In genomic region chr3:124985358-124985757, GRCh38 we compare ENCODE assay signal across 10 cellular contexts. TPM values are rescaled to one million over a fixed set of nuclear protein-coding genes. Genes with fewer than 3 reads are reported as not detected.
DNase-seq lines count a peak whose midpoint lies in the region; ATAC-seq and TF ChIP-seq lines count a peak whose summit lies in the region.
"Had no signal": no experiment of that assay in that cellular context is flagged by ENCODE, and none has a peak within 500 bp of the region (broad histone marks: within the 10 kb centered on the region; RNA-seq: fewer than 3 reads in every experiment).

No MANE protein-coding gene starts in this region.

- H3K9me3 Mint-ChIP-seq in naive thymus-derived CD4-positive, alpha-beta T cell = no peaks in the 10 kb centered on the region
- H3K9me3 Mint-ChIP-seq: IgD-negative memory B cell had no signal

- CTCF ChIA-PET in naive thymus-derived CD4-positive, alpha-beta T cell (lab: Charles Lee) = interaction anchor here (0.5 kb wide), 1 partner anchor 9 kb away, joined by 4 read pairs; no protein-coding TSS in a partner anchor

- peaks cover 0 to 12% (median 0%) of the 10 kb centered on the region in 7 donors for H3K4me1 Mint-ChIP-seq in naive thymus-derived CD4-positive, alpha-beta T cell

- DNase-seq in AG09309 (ENCODE audit: low read depth) (peak; percentile 40), NCI-H446 treated with DMSO at 0.1 percent for 48 hours (lab: John Stamatoyannopoulos, UW) (peak; percentile 56), epithelial cell of prostate (ENCODE audit: low read depth, low spot score) (no peak), GM13976 (ENCODE audit: low spot score) (no peak), NCI-H2107 (lab: John Stamatoyannopoulos, UW) (no peak)
- no peak for DNase-seq in naive thymus-derived CD4-positive, alpha-beta T cell
- no peak for DNase-seq in stimulated activated CD4-positive, alpha-beta T cell treated with anti-CD3 and anti-CD28 coated beads, Interleukin-2, amount 100 ng/mL, for 48 hours
- DNase-seq: hippocampal formation had no signal

- H3K36me3 ChIP-seq in naive thymus-derived CD4-positive, alpha-beta T cell (ENCODE audit: control insufficient read depth in 2 of 3, insufficient read depth in 3 of 3, low read length in 3 of 3) = peaks cover 0 to 46% (median 0%) of the 10 kb centered on the region in 3 experiments

- H3K27ac Mint-ChIP-seq in naive thymus-derived CD4-positive, alpha-beta T cell = peak overlapping the region in 1 of 9 donors; percentile 59
- H3K27ac Mint-ChIP-seq: IgD-negative memory B cell had no signal

- H3K4me1 ChIP-seq in naive thymus-derived CD4-positive, alpha-beta T cell (ENCODE audit: control insufficient read depth in 2 of 2, insufficient read depth in 2 of 2, low read length in 2 of 2) = no peaks in the 10 kb centered on the region

- POLR2A ChIA-PET in naive thymus-derived CD4-positive, alpha-beta T cell (lab: Charles Lee) = no interaction called here

- in situ Hi-C loops in GM13976 (cut with MboI; ENCODE audit: low sequenced_read_pairs, unreplicated experiment) = no loop called here

- intact Hi-C loops in naive thymus-derived CD4-positive, alpha-beta T cell (cut with micrococcal nuclease) = no loop called here

- H3K27me3 ChIP-seq in naive thymus-derived CD4-positive, alpha-beta T cell (ENCODE audit: control insufficient read depth in 2 of 2, insufficient read depth in 2 of 2, low read length in 2 of 2) = no peaks in the 10 kb centered on the region

- H3K36me3 Mint-ChIP-seq in naive thymus-derived CD4-positive, alpha-beta T cell = peaks cover 8 to 64% (median 22%) of the 10 kb centered on the region in 5 donors

- no peak overlapping the region for H3K4me3 Mint-ChIP-seq in naive thymus-derived CD4-positive, alpha-beta T cell

- H3K27me3 Mint-ChIP-seq in naive thymus-derived CD4-positive, alpha-beta T cell = no peaks in the 10 kb centered on the region
- H3K27me3 Mint-ChIP-seq: IgD-negative memory B cell had no signal

- ATAC-seq in naive thymus-derived CD4-positive, alpha-beta T cell = peak; percentile 27
- ATAC-seq in HG02798 (IDR thresholded peaks at IDR 0.05; ENCODE audit: poor library complexity, unreplicated experiment) = no peak

- peak overlapping the region; percentile 84 for H3K27ac ChIP-seq in epithelial cell of prostate
- no peak overlapping the region for H3K27ac ChIP-seq in naive thymus-derived CD4-positive, alpha-beta T cell (ENCODE audit: low read depth, low read length)

- no peak overlapping the region for H3K4me3 ChIP-seq in AG09309 (ENCODE audit: control insufficient read depth, low read depth, low read length)
- H3K4me3 ChIP-seq in naive thymus-derived CD4-positive, alpha-beta T cell (ENCODE audit: low read length) = no peak overlapping the region

- TF ChIP-seq CTCF in AG09309 (IDR thresholded peaks at IDR 0.05; ENCODE audit: control insufficient read depth, insufficient read depth, low read depth, low read length, missing control alignments) = no peak
- TF ChIP-seq CTCF in GM13976 (IDR thresholded peaks at IDR 0.05; ENCODE audit: borderline replicate concordance, control extremely low read depth, extremely low read depth, insufficient read depth, missing control alignments) = no peak

- H3K9me3 ChIP-seq in naive thymus-derived CD4-positive, alpha-beta T cell (ENCODE audit: control insufficient read depth in 2 of 3, low read length in 3 of 3) = no peaks in the 10 kb centered on the region

RNA-seq across cellular contexts. Expression of gene MUC13, which starts 50.8 kb away (rescaled TPM):
- not detected for total RNA-seq in naive thymus-derived CD4-positive, alpha-beta T cell
- not detected for polyA plus RNA-seq in naive thymus-derived CD4-positive, alpha-beta T cell
- polyA plus RNA-seq: IgD-negative memory B cell had no signal

Comparison
In these comparisons a context has a peak if more than half of its experiments do, and no peak if none do; other contexts are left out.
1. DNase-seq: peak in AG09309 (single experiment) and NCI-H446 treated with DMSO at 0.1 percent for 48 hours (single experiment); none in epithelial cell of prostate (single experiment), naive thymus-derived CD4-positive, alpha-beta T cell (0 of 9), stimulated activated CD4-positive, alpha-beta T cell treated with anti-CD3 and anti-CD28 coated beads, Interleukin-2, amount 100 ng/mL, for 48 hours (0 of 2), GM13976 (single experiment) and NCI-H2107 (single experiment).